ENCODE assay signal across 17 cellular contexts in the genomic region with DNA sequence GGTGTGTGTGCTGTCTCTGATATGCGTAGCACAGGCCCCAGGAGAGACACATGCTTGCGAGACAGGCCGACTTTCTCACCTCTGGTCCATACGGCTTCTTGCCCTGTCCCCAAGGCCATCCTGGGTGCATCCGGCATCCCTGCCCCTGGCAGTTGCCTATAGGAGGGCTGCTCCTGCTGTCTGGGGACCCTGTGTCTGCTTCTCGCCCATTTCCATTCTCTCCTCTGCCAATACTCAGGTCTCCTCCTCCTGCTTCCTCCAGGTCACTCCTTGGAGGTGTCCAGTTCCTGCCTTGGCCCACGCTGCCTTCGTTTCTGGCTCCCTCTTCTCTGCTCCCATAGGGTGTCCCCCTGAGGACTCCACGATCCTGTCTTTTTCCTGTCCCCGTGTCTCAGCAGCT.
DNase-seq lines count a peak whose midpoint lies in the region; ATAC-seq and TF ChIP-seq lines count a peak whose summit lies in the region.
"Had no signal": no experiment of that assay in that cellular context is flagged by ENCODE, and none has a peak within 500 bp of the region (broad histone marks: within the 10 kb centered on the region; RNA-seq: fewer than 3 reads in every experiment).

No MANE protein-coding gene starts in this region.

- H3K23ac ChIP-seq in neuronal stem cell (ENCODE audit: low read depth, low read length, poor library complexity) = no peak overlapping the region

- no peak overlapping the region for H2BK5ac ChIP-seq in neuronal stem cell (ENCODE audit: low read length)

- peak overlapping the region; percentile 76 for H3K27ac ChIP-seq in angular gyrus (ENCODE audit: low read depth, low read length)
- H3K27ac ChIP-seq in cingulate gyrus (ENCODE audit: low read depth, low read length) = peak overlapping the region; percentile 94
- no peak overlapping the region for H3K27ac ChIP-seq in neuronal stem cell (replicated peaks; ENCODE audit: low read length)
- H3K27ac ChIP-seq in temporal lobe (ENCODE audit: low read depth, low read length) = peak overlapping the region; percentile 80
- H3K27ac ChIP-seq in ovary = no peak overlapping the region
- H3K27ac ChIP-seq: GM23248 had no signal

- H2BK120ac ChIP-seq in neuronal stem cell (ENCODE audit: low read depth, low read length) = no peak overlapping the region

- no peak for TF ChIP-seq EP300 in ovary (IDR thresholded peaks at IDR 0.05)

- H2AK5ac ChIP-seq in neuronal stem cell (ENCODE audit: low read depth, low read length) = no peak overlapping the region

- H2AFZ ChIP-seq in neuronal stem cell (ENCODE audit: low read length) = no peak overlapping the region
- H2AFZ ChIP-seq: GM23248 had no signal

- no peak for ATAC-seq in HG03439 (IDR thresholded peaks at IDR 0.05; ENCODE audit: unreplicated experiment)

- no peak for DNase-seq in neuronal stem cell (ENCODE audit: low spot score)
- no peak for DNase-seq in GM20000 (ENCODE audit: low spot score)
- DNase-seq in stimulated activated CD4-positive, alpha-beta T cell treated with anti-CD3 and anti-CD28 coated beads, Interleukin-12 subunit alpha, Interleukin-12 subunit beta, amount 100 ng/mL, for 4 hours = no peak
- no peak for DNase-seq in ovary
- DNase-seq: Calu3; CD4-positive, alpha-beta memory T cell; COR-L47; DMS53; DMS79 treated with DMSO at 0.1 percent for 48 hours; GF-D8; GM23248; H7; HCEC 1CT had no signal

- H3K4ac ChIP-seq in neuronal stem cell (ENCODE audit: low read length) = no peak overlapping the region

- peaks cover 2 to 67% (median 9%) of the 10 kb centered on the region in 3 experiments for H3K27me3 ChIP-seq in neuronal stem cell (ENCODE audit: control insufficient read depth in 3 of 3, insufficient read depth in 3 of 3, low read depth in 1 of 3, low read length in 3 of 3)
- H3K27me3 ChIP-seq in ovary = no peaks in the 10 kb centered on the region

- intact Hi-C loops in ovary (cut with DNase I) = no loop called here

- H3K4me1 ChIP-seq in neuronal stem cell (ENCODE audit: control insufficient read depth in 2 of 2, insufficient read depth in 1 of 2, low read depth in 1 of 2, low read length in 2 of 2) (peaks cover 1 to 11% of the 10 kb centered on the region in 2 donors), ovary (ENCODE audit: insufficient read depth) (peaks cover 2% of the 10 kb centered on the region)

- H2BK12ac ChIP-seq in neuronal stem cell (ENCODE audit: low read length) = no peak overlapping the region

- H3K36me3 ChIP-seq in neuronal stem cell (replicated peaks in 1 of 2; ENCODE audit: control insufficient read depth in 2 of 2, insufficient read depth in 2 of 2, low read length in 2 of 2) = no peaks in the 10 kb centered on the region
- H3K36me3 ChIP-seq in ovary = no peaks in the 10 kb centered on the region

- WGBS in neuronal stem cell (ENCODE audit: extremely low coverage in 2 of 2, insufficient read length in 2 of 2, insufficient replicate concordance in 1 of 2), 2 donors = no CpG with 5 or more reads among the region's 10 CpGs
- 76 to 91% (median 85%) methylated on average over 10 of the region's 10 CpGs for WGBS in ovary, 3 donors

- H4K8ac ChIP-seq in neuronal stem cell (ENCODE audit: low read depth, low read length) = no peak overlapping the region

- H4K91ac ChIP-seq in neuronal stem cell (ENCODE audit: low read depth, low read length, poor library complexity) = no peak overlapping the region

- no peak overlapping the region for H3K14ac ChIP-seq in neuronal stem cell (ENCODE audit: low read length)

- no peak overlapping the region for H3K4me2 ChIP-seq in neuronal stem cell (ENCODE audit: insufficient read depth, low read length, poor library complexity, severe bottlenecking)

- H3K4me3 ChIP-seq in neuronal stem cell (ENCODE audit: low read length in 2 of 2) (no peak overlapping the region), ovary (no peak overlapping the region)
- H3K4me3 ChIP-seq: GM23248 had no signal

- peaks cover 1% of the 10 kb centered on the region for H3K79me1 ChIP-seq in neuronal stem cell (ENCODE audit: low read depth, low read length)

- H3K9ac ChIP-seq in neuronal stem cell (ENCODE audit: low read depth, low read length, poor library complexity) = no peak overlapping the region
- H3K9ac ChIP-seq: GM23248 had no signal

- no peak for TF ChIP-seq POLR2A in ovary (IDR thresholded peaks at IDR 0.05)

- H3K18ac ChIP-seq in neuronal stem cell (ENCODE audit: low read length) = no peak overlapping the region

- H3K9me3 ChIP-seq in neuronal stem cell (replicated peaks in 1 of 2; ENCODE audit: control insufficient read depth in 2 of 2, insufficient read depth in 1 of 2, low read depth in 1 of 2, low read length in 2 of 2) = no peaks in the 10 kb centered on the region
- H3K9me3 ChIP-seq in ovary = no peaks in the 10 kb centered on the region

- peak overlapping the region; percentile 32 for H2BK15ac ChIP-seq in neuronal stem cell (ENCODE audit: low read length)

- TF ChIP-seq CTCF in GM20000 (IDR thresholded peaks at IDR 0.05; ENCODE audit: extremely low read depth, missing control alignments) (no peak), ovary (IDR thresholded peaks at IDR 0.05) (no peak)

Comparison
In these comparisons a context has a peak if more than half of its experiments do, and no peak if none do; other contexts are left out.
1. H3K27ac ChIP-seq: peak in angular gyrus (single experiment), cingulate gyrus (single experiment) and temporal lobe (single experiment); none in neuronal stem cell (single experiment) and ovary (0 of 2).